ENCODE assay signal across 26 cellular contexts in genomic region chr20:62268228-62268900, GRCh38. TPM values are rescaled to one million over a fixed set of nuclear protein-coding genes. Genes with fewer than 3 reads are reported as not detected.
"Had no signal": no experiment of that assay in that cellular context is flagged by ENCODE, and none has a peak within 500 bp of the region (broad histone marks: within the 10 kb centered on the region; RNA-seq: fewer than 3 reads in every experiment).

No MANE protein-coding gene starts in this region.

- H3K4me3 ChIP-seq: MG63, SJSA1, SK-N-MC had no signal

- DNase-seq: IMR-90, Karpas-422, KG1, MG63, NCI-H1092, NCI-H1105 treated with DMSO at 0.1 percent for 48 hours, NCI-H1417 treated with DMSO at 0.1 percent for 48 hours, NCI-H146, NCI-H1694 treated with DMSO at 0.1 percent for 48 hours, NCI-H1930, NCI-H2081, NCI-H2107, NCI-H2171, NCI-H226, NCI-H446, NCI-H510A, NCI-H524 treated with DMSO at 0.1 percent for 48 hours, NCI-H69, NCI-H774, RPMI8226, SIG-M5 had no signal

- H3K27ac ChIP-seq: SJSA1, SK-N-MC had no signal

- H3K4me1 ChIP-seq: SJSA1 had no signal

- H3K9me3 ChIP-seq: SJSA1 had no signal

- H3K27me3 ChIP-seq: MG63, SJSA1 had no signal

RNA-seq across cellular contexts. Expression of gene HRH3, which starts 48.3 kb away (rescaled TPM):
- total RNA-seq: HT-29, IMR-90, Right ventricle myocardium superior, SJSA1 had no signal
- polyA plus RNA-seq: HepG2, IMR-90 had no signal
